Comparison of ENCODE assay signal across 17 cellular contexts in genomic region chr11:35563413-35564245, GRCh38. TPM values are rescaled to one million over a fixed set of nuclear protein-coding genes. Genes with fewer than 3 reads are reported as not detected.
"Had no signal": no experiment of that assay in that cellular context is flagged by ENCODE, and none has a peak within 500 bp of the region (broad histone marks: within the 10 kb centered on the region; RNA-seq: fewer than 3 reads in every experiment).

No MANE protein-coding gene starts in this region.

- H3K4me3 ChIP-seq: cardiac muscle cell, left lung, neural progenitor cell, right atrium auricular region, smooth muscle cell, tibial artery, uterus had no signal

- H3K9me3 ChIP-seq: left lung, uterus had no signal

- H3K36me3 ChIP-seq: ascending aorta, cardiac muscle cell, left lung, neural progenitor cell, right atrium auricular region, tibial artery, uterus had no signal

- H3K36me3 Mint-ChIP-seq: neural progenitor cell had no signal

- H3K27ac Mint-ChIP-seq: activated CD8-positive, alpha-beta T cell treated with anti-CD3 and anti-CD28 coated beads for 36 hours; neural progenitor cell had no signal

- H3K9ac ChIP-seq: neural progenitor cell had no signal

- ATAC-seq: activated CD8-positive, alpha-beta T cell treated with anti-CD3 and anti-CD28 coated beads for 36 hours; foreskin keratinocyte; left lung had no signal

- H3K27ac ChIP-seq: cardiac muscle cell, foreskin keratinocyte, neural progenitor cell, right atrium auricular region, uterus had no signal

- DNase-seq: activated CD4-positive, alpha-beta T cell treated with anti-CD3 and anti-CD28 coated beads for 4 hours; activated CD8-positive, alpha-beta memory T cell treated with anti-CD3 and anti-CD28 coated beads, Interleukin-2, amount 50 U/mL, for 4 hours; activated CD8-positive, alpha-beta T cell treated with anti-CD3 and anti-CD28 coated beads for 36 hours; effector CD4-positive, alpha-beta T cell; foreskin keratinocyte; head of caudate nucleus; islet precursor cell; left lung; posterior cingulate gyrus; tibial artery; uterus had no signal

- H2AFZ ChIP-seq: neural progenitor cell had no signal

- H3K9me3 Mint-ChIP-seq: activated CD8-positive, alpha-beta T cell treated with anti-CD3 and anti-CD28 coated beads for 36 hours had no signal

- H3K4me2 ChIP-seq: neural progenitor cell, smooth muscle cell had no signal

- H3K27me3 ChIP-seq: ascending aorta, foreskin keratinocyte, neural progenitor cell, right atrium auricular region, tibial artery, uterus had no signal

- H3K4me1 ChIP-seq: left lung, uterus had no signal

RNA-seq across cellular contexts. Expression of gene PAMR1, which starts 38.2 kb away (rescaled TPM):
- total RNA-seq: activated CD8-positive, alpha-beta T cell treated with anti-CD3 and anti-CD28 coated beads for 36 hours; T-helper 1 cell treated with Interleukin-12 subunit alpha and Interleukin-12 subunit beta and Interleukin-4 antibody, amounts not matched to agents 30 ng/mL and 1 ng/mL, for 36 hours had no signal
